16 cellular contexts compared by ENCODE assay signal in genomic region chr22:50749302-50749701, GRCh38. TPM values are rescaled to one million over a fixed set of nuclear protein-coding genes. Genes with fewer than 3 reads are reported as not detected.
"Had no signal": no experiment of that assay in that cellular context is flagged by ENCODE, and none has a peak within 500 bp of the region (broad histone marks: within the 10 kb centered on the region; RNA-seq: fewer than 3 reads in every experiment).

No MANE protein-coding gene starts in this region.

RNA-seq across cellular contexts. Expression of gene ACR, which starts 11.3 kb away (rescaled TPM):
- total RNA-seq: activated B cell treated with CpG ODN at 0.5 μM for 24 hours; activated CD4-positive, alpha-beta memory T cell treated with anti-CD3 and anti-CD28 coated beads for 36 hours; activated CD4-positive, alpha-beta T cell treated with anti-CD3 and anti-CD28 coated beads, Interleukin-2, amount 10 ng/mL, durations not matched to agents 24 days and 14 days; activated CD8-positive, alpha-beta memory T cell treated with anti-CD3 and anti-CD28 coated beads for 36 hours; activated CD8-positive, alpha-beta T cell treated with anti-CD3 and anti-CD28 coated beads for 36 hours; activated naive CD4-positive, alpha-beta T cell treated with anti-CD3 and anti-CD28 coated beads for 36 hours; activated naive CD4-positive, alpha-beta T cell treated with anti-CD3 and anti-CD28 coated beads, Interleukin-2, amount 50 U/mL, for 72 hours; activated naive CD8-positive, alpha-beta T cell treated with anti-CD3 and anti-CD28 coated beads for 36 hours; activated T-cell treated with anti-CD3 and anti-CD28 coated beads, Interleukin-2, amount 50 U/mL, for 4 hours; activated T-cell treated with anti-CD3 and anti-CD28 coated beads, Interleukin-2, amount 50 U/mL, for 72 hours; activated T-helper 1 cell treated with anti-CD3 and anti-CD28 coated beads, Interleukin-12 subunit alpha, Interleukin-12 subunit beta, Interleukin-2, Interleukin-4 antibody, amounts not matched to agents 30 ng/mL and 10 ng/mL and 1 ng/mL, durations not matched to agents 14 hours and 24 hours and 36 hours; activated T-helper 17 cell treated with anti-CD3 and anti-CD28 coated beads, Interleukin-2, amount 50 U/mL, for 72 hours; astrocyte; body of pancreas had no signal
- polyA plus RNA-seq: aorta, cardiac muscle cell had no signal
